Comparison of ENCODE assay signal across 14 cellular contexts in genomic region chr1:3105167-3105863, GRCh38. TPM values are rescaled to one million over a fixed set of nuclear protein-coding genes. Genes with fewer than 3 reads are reported as not detected.
A peak's percentile ranks its signal among the peaks of the same experiment; 100 is the strongest.
DNase-seq lines count a peak whose midpoint lies in the region; ATAC-seq, FAIRE-seq and TF ChIP-seq lines count a peak whose summit lies in the region.
"Had no signal": no experiment of that assay in that cellular context is flagged by ENCODE, and none has a peak within 500 bp of the region (broad histone marks: within the 10 kb centered on the region; RNA-seq: fewer than 3 reads in every experiment).

No MANE protein-coding gene starts in this region.

- H3K36me3 Mint-ChIP-seq in GM23338 (ENCODE audit: low read depth) (no peaks in the 10 kb centered on the region), astrocyte (ENCODE audit: low read depth, unreplicated experiment) (no peaks in the 10 kb centered on the region)

- H3K79me2 ChIP-seq in GM23338 (replicated peaks; ENCODE audit: insufficient read depth) (no peaks in the 10 kb centered on the region), astrocyte (ENCODE audit: insufficient read depth, low read length) (peaks cover 26% of the 10 kb centered on the region)

- H3K9me2 ChIP-seq in GM23338 (ENCODE audit: insufficient read depth): no peaks in the 10 kb centered on the region

- H3K4me2 ChIP-seq in GM23338 (peak overlapping the region; percentile 67), astrocyte (ENCODE audit: low read length) (peak overlapping the region; percentile 33)

- no peaks in the 10 kb centered on the region for H3F3A ChIP-seq in GM23338 (replicated peaks; ENCODE audit: low read depth)

- peaks cover 10% of the 10 kb centered on the region for H3K4me1 ChIP-seq in GM23338 (ENCODE audit: insufficient read depth)
- H3K4me1 ChIP-seq in astrocyte (ENCODE audit: insufficient read depth, low read length): peaks cover 10% of the 10 kb centered on the region

- no peak overlapping the region for H3K9ac ChIP-seq in astrocyte (ENCODE audit: low read length)

- FAIRE-seq in astrocyte (lab: Jason Lieb, UNC): no peak
- FAIRE-seq: bronchial epithelial cell, GM18507 had no signal

- peaks cover 8% of the 10 kb centered on the region; the same call in 2 of the 3 replicates for H3K9me3 Mint-ChIP-seq in GM23338
- H3K9me3 Mint-ChIP-seq in astrocyte (ENCODE audit: unreplicated experiment): peaks cover 4% of the 10 kb centered on the region

- no peaks in the 10 kb centered on the region for H3K9me3 ChIP-seq in astrocyte (ENCODE audit: insufficient read depth, low read depth, low read length)

- peaks cover 25% of the 10 kb centered on the region for H3K4me1 Mint-ChIP-seq in GM23338
- no peaks in the 10 kb centered on the region for H3K4me1 Mint-ChIP-seq in astrocyte (ENCODE audit: low read depth, unreplicated experiment)

- CTCF ChIA-PET in RWPE1 (lab: Yijun Ruan, JAX): no interaction called here

- intact Hi-C loops in posterior cingulate gyrus (cut with DNase I): no loop called here

- H3K4me3 ChIP-seq in GM23338 (no peak overlapping the region), astrocyte (ENCODE audit: insufficient read depth, low read depth, low read length) (no peak overlapping the region)

- H3K27me3 ChIP-seq in GM23338 (ENCODE audit: insufficient read depth) (no peaks in the 10 kb centered on the region), astrocyte (ENCODE audit: insufficient read depth, low read length) (no peaks in the 10 kb centered on the region)

- H3K27ac Mint-ChIP-seq in GM23338 (no peak overlapping the region), astrocyte (ENCODE audit: unreplicated experiment) (no peak overlapping the region)

- DNase-seq in GM23338 (ENCODE audit: low spot score) (peak; percentile 94), astrocyte (ENCODE audit: low read depth) (peak; percentile 68), iPS DF 4.7 (ENCODE audit: extremely low read depth, low spot score) (peak; percentile 38), posterior cingulate gyrus (peak in 7 of 10 donors; percentile 34 to 90 (median 47)), DMS153 treated with DMSO at 0.1 percent for 48 hours (lab: John Stamatoyannopoulos, UW; ENCODE audit: unreplicated experiment) (no peak), middle frontal gyrus (ENCODE audit: extremely low spot score, low spot score) (no peak), RWPE1 (ENCODE audit: low spot score) (no peak)
- DNase-seq: activated CD4-positive, CD25-positive, alpha-beta regulatory T cell treated with anti-CD3 and anti-CD28 coated beads, Interleukin-2, amount 50 U/mL, for 72 hours; HCEC 1CT; MM.1S had no signal

- H3K4me3 Mint-ChIP-seq in GM23338: no peak overlapping the region
- H3K4me3 Mint-ChIP-seq in astrocyte (ENCODE audit: unreplicated experiment): no peak overlapping the region

- H4K20me1 ChIP-seq in GM23338 (replicated peaks; ENCODE audit: insufficient read depth): no peaks in the 10 kb centered on the region
- peaks cover 75% of the 10 kb centered on the region for H4K20me1 ChIP-seq in astrocyte (ENCODE audit: insufficient read depth, low read length)

- no peak for TF ChIP-seq CTCF in GM23338 (conservative IDR thresholded peaks at IDR 0.05; ENCODE audit: low read depth in 2 of 2)
- no peak for TF ChIP-seq CTCF in astrocyte (IDR thresholded peaks at IDR 0.05; ENCODE audit: insufficient read depth, low read depth, low read length)
- no peak for TF ChIP-seq CTCF in RWPE1 (conservative IDR thresholded peaks at IDR 0.05; ENCODE audit: low read depth)

- H3K27ac ChIP-seq in GM23338 (ENCODE audit: low read depth) (no peak overlapping the region), astrocyte (ENCODE audit: low read depth, low read length) (no peak overlapping the region), RWPE1 (no peak overlapping the region)
- H3K27ac ChIP-seq: C4-2B had no signal

- ATAC-seq in GM23338: peak; percentile 91
- no peak for ATAC-seq in HG02678 (IDR thresholded peaks at IDR 0.05; ENCODE audit: unreplicated experiment)

- POLR2A ChIA-PET in RWPE1 (lab: Yijun Ruan, JAX; ENCODE audit: low non-redundant PET): no interaction called here

- H3K36me3 ChIP-seq in GM23338 (ENCODE audit: insufficient read depth) (no peaks in the 10 kb centered on the region; the same call in 1 of the 2 replicates), astrocyte (ENCODE audit: insufficient read depth, low read length) (no peaks in the 10 kb centered on the region)

- peaks cover 7% of the 10 kb centered on the region for H3K27me3 Mint-ChIP-seq in GM23338 (ENCODE audit: insufficient read depth, low read depth, poor library complexity)
- H3K27me3 Mint-ChIP-seq in astrocyte (ENCODE audit: low read depth, unreplicated experiment): peaks cover 42% of the 10 kb centered on the region

- H2AFZ ChIP-seq in GM23338 (no peak overlapping the region), astrocyte (ENCODE audit: low read depth, low read length) (no peak overlapping the region)

TF ChIP-seq in GM23338, 12 proteins besides CTCF, POLR2A, EP300 and RAD21:
- TF ChIP-seq, protein P1, sequence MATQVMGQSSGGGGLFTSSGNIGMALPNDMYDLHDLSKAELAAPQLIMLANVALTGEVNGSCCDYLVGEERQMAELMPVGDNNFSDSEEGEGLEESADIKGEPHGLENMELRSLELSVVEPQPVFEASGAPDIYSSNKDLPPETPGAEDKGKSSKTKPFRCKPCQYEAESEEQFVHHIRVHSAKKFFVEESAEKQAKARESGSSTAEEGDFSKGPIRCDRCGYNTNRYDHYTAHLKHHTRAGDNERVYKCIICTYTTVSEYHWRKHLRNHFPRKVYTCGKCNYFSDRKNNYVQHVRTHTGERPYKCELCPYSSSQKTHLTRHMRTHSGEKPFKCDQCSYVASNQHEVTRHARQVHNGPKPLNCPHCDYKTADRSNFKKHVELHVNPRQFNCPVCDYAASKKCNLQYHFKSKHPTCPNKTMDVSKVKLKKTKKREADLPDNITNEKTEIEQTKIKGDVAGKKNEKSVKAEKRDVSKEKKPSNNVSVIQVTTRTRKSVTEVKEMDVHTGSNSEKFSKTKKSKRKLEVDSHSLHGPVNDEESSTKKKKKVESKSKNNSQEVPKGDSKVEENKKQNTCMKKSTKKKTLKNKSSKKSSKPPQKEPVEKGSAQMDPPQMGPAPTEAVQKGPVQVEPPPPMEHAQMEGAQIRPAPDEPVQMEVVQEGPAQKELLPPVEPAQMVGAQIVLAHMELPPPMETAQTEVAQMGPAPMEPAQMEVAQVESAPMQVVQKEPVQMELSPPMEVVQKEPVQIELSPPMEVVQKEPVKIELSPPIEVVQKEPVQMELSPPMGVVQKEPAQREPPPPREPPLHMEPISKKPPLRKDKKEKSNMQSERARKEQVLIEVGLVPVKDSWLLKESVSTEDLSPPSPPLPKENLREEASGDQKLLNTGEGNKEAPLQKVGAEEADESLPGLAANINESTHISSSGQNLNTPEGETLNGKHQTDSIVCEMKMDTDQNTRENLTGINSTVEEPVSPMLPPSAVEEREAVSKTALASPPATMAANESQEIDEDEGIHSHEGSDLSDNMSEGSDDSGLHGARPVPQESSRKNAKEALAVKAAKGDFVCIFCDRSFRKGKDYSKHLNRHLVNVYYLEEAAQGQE (IDR thresholded peaks at IDR 0.05; ENCODE audit: unreplicated experiment): peak; percentile 14
- TF ChIP-seq POLR2AphosphoS5 (IDR thresholded peaks at IDR 0.05; ENCODE audit: low read depth) (0 out of 2 replicates have a peak, but pooled peaks have one; percentile 26), ZNF114 (CRISPR knock-in tag; IDR thresholded peaks at IDR 0.05) (no peak)

RNA-seq across cellular contexts. Expression of gene PRDM16, which starts 36.3 kb away (rescaled TPM):
- total RNA-seq in GM23338 (2014; rRNA removed; shearing (Covaris generic)): 0.14 and 0.66 TPM in 2 replicates
- 0.16 TPM in 2 replicates for polyA plus RNA-seq in GM23338 (2016; fragmentation: Nextera tagmentation; extraction: Ambion mirVana)
- total RNA-seq in astrocyte: 0.43 and 1.5 TPM in 2 replicates

Comparison
In these comparisons a context has a peak if more than half of its experiments do, and no peak if none do; other contexts are left out.
1. DNase-seq: peak in GM23338 (single experiment), astrocyte (single experiment), iPS DF 4.7 (single experiment) and posterior cingulate gyrus (7 of 10); none in DMS153 treated with DMSO at 0.1 percent for 48 hours (single experiment), middle frontal gyrus (single experiment) and RWPE1 (single experiment).